Comparison of ENCODE assay signal across 1 cellular context in the genomic region with DNA sequence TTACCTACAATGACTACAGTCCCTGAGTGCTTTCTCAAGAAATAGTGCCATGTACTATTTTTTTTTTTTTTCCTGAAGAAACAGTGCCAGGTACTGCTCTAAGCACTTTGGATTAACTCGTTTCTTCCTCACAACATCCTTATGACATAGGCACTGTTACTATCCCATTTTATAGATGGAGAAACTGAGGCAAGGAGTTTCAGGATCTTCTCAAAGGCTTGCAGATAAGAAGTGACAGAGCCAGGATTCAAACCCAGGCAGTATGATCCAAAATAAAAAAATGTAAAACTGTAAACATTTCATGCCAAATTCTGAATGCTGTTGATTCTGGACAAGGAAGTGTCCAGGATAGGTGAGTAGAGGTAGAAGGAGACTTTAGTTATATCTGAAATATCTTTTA.
TF ChIP-seq lines count a peak whose summit lies in the region.

No MANE protein-coding gene starts in this region.

TF ChIP-seq in endothelial cell of umbilical vein, 7 proteins besides CTCF, POLR2A, EP300 and RAD21:
- TF ChIP-seq GATA2 (IDR thresholded peaks at IDR 0.05; ENCODE audit: insufficient read depth, insufficient read length, low read depth, low read length) (no peak), EZH2 (IDR thresholded peaks at IDR 0.05; ENCODE audit: borderline replicate concordance, low read depth, low read length, severe bottlenecking) (no peak), FOS (IDR thresholded peaks at IDR 0.05; ENCODE audit: borderline replicate concordance, insufficient read depth, low read length) (no peak), JUN (IDR thresholded peaks at IDR 0.05; ENCODE audit: borderline replicate concordance, insufficient read depth, insufficient read length, low read depth) (no peak), MYC (IDR thresholded peaks at IDR 0.05; ENCODE audit: low read depth, low read length) (no peak), POLR2AphosphoS5 (IDR thresholded peaks at IDR 0.05; ENCODE audit: insufficient read depth, low read depth, low read length) (no peak)
- TF ChIP-seq, protein P1, sequence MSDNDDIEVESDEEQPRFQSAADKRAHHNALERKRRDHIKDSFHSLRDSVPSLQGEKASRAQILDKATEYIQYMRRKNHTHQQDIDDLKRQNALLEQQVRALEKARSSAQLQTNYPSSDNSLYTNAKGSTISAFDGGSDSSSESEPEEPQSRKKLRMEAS (IDR thresholded peaks at IDR 0.05; ENCODE audit: insufficient read depth, insufficient read length), result no peak
